1 cellular context compared by ENCODE assay signal in genomic region chr11:10289765-10290420, GRCh38.
TF ChIP-seq lines count a peak whose summit lies in the region.

No MANE protein-coding gene starts in this region.

TF ChIP-seq in IMR-90, 13 proteins besides CTCF, POLR2A, EP300 and RAD21:
- TF ChIP-seq CHD1 (IDR thresholded peaks at IDR 0.05; ENCODE audit: low read depth, low read length) (no peak), FOS (IDR thresholded peaks at IDR 0.05; ENCODE audit: low read depth, low read length) (no peak), RCOR1 (IDR thresholded peaks at IDR 0.05; ENCODE audit: insufficient replicate concordance, low read length) (no peak), MXI1 (IDR thresholded peaks at IDR 0.05; ENCODE audit: borderline replicate concordance, low read depth, low read length) (no peak), ELK1 (IDR thresholded peaks at IDR 0.05; ENCODE audit: borderline replicate concordance, low read depth, low read length) (no peak), SMC3 (IDR thresholded peaks at IDR 0.05; ENCODE audit: low read depth, low read length) (no peak), RFX5 (IDR thresholded peaks at IDR 0.05; ENCODE audit: low read depth, low read length) (no peak)
